Comparison of ENCODE assay signal across 20 cellular contexts in genomic region chr11:80197155-80197554, GRCh38.
DNase-seq lines count a peak whose midpoint lies in the region; ATAC-seq, FAIRE-seq and TF ChIP-seq lines count a peak whose summit lies in the region.
"Had no signal": no experiment of that assay in that cellular context is flagged by ENCODE, and none has a peak within 500 bp of the region (broad histone marks: within the 10 kb centered on the region; RNA-seq: fewer than 3 reads in every experiment).

No MANE protein-coding gene starts in this region.

- peaks cover 3% of the 10 kb centered on the region; the same call in 1 of the 2 replicates for H3K9me2 ChIP-seq in GM23338 (ENCODE audit: insufficient read depth)

- H3K27me3 ChIP-seq in GM23338 (ENCODE audit: insufficient read depth) (no peaks in the 10 kb centered on the region), Panc1 (ENCODE audit: control insufficient read depth, insufficient read depth, low read length) (no peaks in the 10 kb centered on the region), bronchial epithelial cell (ENCODE audit: control insufficient read depth, insufficient read depth, low read length) (no peaks in the 10 kb centered on the region)
- H3K27me3 ChIP-seq: BLaER1 treated with 17β-estradiol and CSF1 and Interleukin-3, amounts not matched to agents 10 nM and 100 nM had no signal

- DNase-seq in GM23338 (ENCODE audit: low spot score) (no peak), Panc1 (ENCODE audit: low read depth, low spot score) (no peak), bronchial epithelial cell (ENCODE audit: low read depth) (peak; percentile 72), kidney tubule cell (ENCODE audit: low spot score) (peak; percentile 57), NCI-H2171 (lab: John Stamatoyannopoulos, UW) (no peak), T-helper 17 cell (no peak)
- DNase-seq in stimulated activated naive CD4-positive, alpha-beta T cell (lab: John Stamatoyannopoulos, UW) = no peak
- DNase-seq: ACHN; Calu3; CD4-positive, alpha-beta T cell; DMS 273 treated with DMSO at 0.1 percent for 48 hours; DMS79; GOT3; H9 had no signal

- CTCF ChIA-PET in Panc1 (lab: Charles Lee) = interaction anchor here (0.6 kb wide), 1 partner anchor 23 kb away, joined by 3 read pairs; no protein-coding TSS in a partner anchor

- in situ Hi-C loops in Panc1 (cut with HindIII; ENCODE audit: low pct_unique_long_range_greater_than_20kb, low sequenced_read_pairs) = no loop called here

- H3F3A ChIP-seq in GM23338 (replicated peaks; ENCODE audit: low read depth) = no peaks in the 10 kb centered on the region

- H3K79me2 ChIP-seq in GM23338 (replicated peaks; ENCODE audit: insufficient read depth) = no peaks in the 10 kb centered on the region

- H3K4me1 ChIP-seq in GM23338 (ENCODE audit: insufficient read depth) = peaks cover 28% of the 10 kb centered on the region
- no peaks in the 10 kb centered on the region for H3K4me1 ChIP-seq in Panc1 (ENCODE audit: control insufficient read depth, insufficient read depth, low read length)
- H3K4me1 ChIP-seq: BLaER1 treated with 17β-estradiol and CSF1 and Interleukin-3, amounts not matched to agents 10 nM and 100 nM had no signal

- intact Hi-C loops in Panc1 (cut with micrococcal nuclease; ENCODE audit: unreplicated experiment) = no loop called here

- no peak for FAIRE-seq in bronchial epithelial cell (lab: Jason Lieb, UNC)
- FAIRE-seq: G401.6, GM12891, HepG2, HTR-8/SVneo had no signal

- POLR2A ChIA-PET in Panc1 (lab: Charles Lee) = interaction anchor here (0.6 to 0.7 kb wide), 2 partner anchors 13 to 40 kb away, joined by 3 read pairs; no protein-coding TSS in a partner anchor

- H3K4me3 ChIP-seq in GM23338 = no peak overlapping the region
- no peak overlapping the region for H3K4me3 ChIP-seq in Panc1 (ENCODE audit: low read depth in 2 of 2, low read length in 2 of 2)
- H3K4me3 ChIP-seq in bronchial epithelial cell (ENCODE audit: low read depth, low read length) = no peak overlapping the region
- H3K4me3 ChIP-seq: BLaER1 treated with 17β-estradiol and CSF1 and Interleukin-3, amounts not matched to agents 10 nM and 100 nM had no signal

- H3K9me3 ChIP-seq in Panc1 (ENCODE audit: control insufficient read depth, insufficient read depth, low read depth, low read length) (no peaks in the 10 kb centered on the region), T-helper 17 cell (ENCODE audit: control insufficient read depth, low read length, poor library complexity, severe bottlenecking) (no peaks in the 10 kb centered on the region)
- H3K9me3 ChIP-seq: BLaER1 treated with 17β-estradiol and CSF1 and Interleukin-3, amounts not matched to agents 10 nM and 100 nM had no signal

- H4K20me1 ChIP-seq in GM23338 (replicated peaks; ENCODE audit: insufficient read depth) = no peaks in the 10 kb centered on the region
- H4K20me1 ChIP-seq: BLaER1 treated with 17β-estradiol and CSF1 and Interleukin-3, amounts not matched to agents 10 nM and 100 nM had no signal

- no TSS peak for BruUV-seq in Panc1 (replicated peaks; lab: Mats Ljungman, UMichigan)

- H3K27ac ChIP-seq in GM23338 (ENCODE audit: low read depth) (no peak overlapping the region), Panc1 (ENCODE audit: low read length) (no peak overlapping the region)
- H3K27ac ChIP-seq: BLaER1 treated with 17β-estradiol and CSF1 and Interleukin-3, amounts not matched to agents 10 nM and 100 nM had no signal

- no peak overlapping the region for H3K4me3 Mint-ChIP-seq in GM23338
- no peak overlapping the region for H3K4me3 Mint-ChIP-seq in T-helper 17 cell
- H3K4me3 Mint-ChIP-seq: CD4-positive, alpha-beta T cell; H9 had no signal

- no peaks in the 10 kb centered on the region for H3K9me3 Mint-ChIP-seq in GM23338
- H3K9me3 Mint-ChIP-seq: H9 had no signal

- H3K36me3 Mint-ChIP-seq in GM23338 (ENCODE audit: low read depth) (no peaks in the 10 kb centered on the region), T-helper 17 cell (ENCODE audit: low read depth) (no peaks in the 10 kb centered on the region)

- H3K4me1 Mint-ChIP-seq in GM23338 = peaks cover 11% of the 10 kb centered on the region
- H3K4me1 Mint-ChIP-seq in T-helper 17 cell = no peaks in the 10 kb centered on the region

- H3K36me3 ChIP-seq in GM23338 (ENCODE audit: insufficient read depth) = no peaks in the 10 kb centered on the region
- no peaks in the 10 kb centered on the region for H3K36me3 ChIP-seq in Panc1 (ENCODE audit: control insufficient read depth, insufficient read depth, low read length)
- no peaks in the 10 kb centered on the region for H3K36me3 ChIP-seq in bronchial epithelial cell (ENCODE audit: control insufficient read depth, insufficient read depth, low read length)
- H3K36me3 ChIP-seq: BLaER1 treated with 17β-estradiol and CSF1 and Interleukin-3, amounts not matched to agents 10 nM and 100 nM had no signal

- no peak overlapping the region for H3K4me2 ChIP-seq in GM23338
- H3K4me2 ChIP-seq: BLaER1 treated with 17β-estradiol and CSF1 and Interleukin-3, amounts not matched to agents 10 nM and 100 nM had no signal

- TF ChIP-seq CTCF in GM23338 (conservative IDR thresholded peaks at IDR 0.05; ENCODE audit: low read depth in 2 of 2) = no peak
- no peak for TF ChIP-seq CTCF in Panc1 (IDR thresholded peaks at IDR 0.05)
- TF ChIP-seq CTCF in bronchial epithelial cell (IDR thresholded peaks at IDR 0.05; ENCODE audit: insufficient read depth, low read length, severe bottlenecking) = no peak

- peak overlapping the region; percentile 23; the same call in 1 of the 2 replicates for H2AFZ ChIP-seq in GM23338

- H3K27me3 Mint-ChIP-seq in GM23338 (ENCODE audit: insufficient read depth, low read depth, poor library complexity) (no peaks in the 10 kb centered on the region), T-helper 17 cell (no peaks in the 10 kb centered on the region)
- H3K27me3 Mint-ChIP-seq: CD4-positive, alpha-beta T cell had no signal

- ATAC-seq in GM23338 = no peak
- ATAC-seq in Panc1 = peak; percentile 42; the same call in 1 of the 2 replicates
- no peak for ATAC-seq in HG02938 (IDR thresholded peaks at IDR 0.05; ENCODE audit: unreplicated experiment)
- ATAC-seq in T-helper 17 cell = no peak
- ATAC-seq: HepG2 had no signal

- no peak overlapping the region for H3K27ac Mint-ChIP-seq in GM23338
- H3K27ac Mint-ChIP-seq in T-helper 17 cell = no peak overlapping the region
- H3K27ac Mint-ChIP-seq: CD4-positive, alpha-beta T cell had no signal

TF ChIP-seq in GM23338, 12 proteins besides CTCF, POLR2A, EP300 and RAD21 (continues in another document):
- no peak for TF ChIP-seq ETS1 (IDR thresholded peaks at IDR 0.05)

Comparison
In these comparisons a context has a peak if more than half of its experiments do, and no peak if none do; other contexts are left out.
1. DNase-seq: peak in bronchial epithelial cell (single experiment) and kidney tubule cell (single experiment); none in GM23338 (single experiment), Panc1 (single experiment), stimulated activated naive CD4-positive, alpha-beta T cell (0 of 6), NCI-H2171 (single experiment) and T-helper 17 cell (0 of 3).